In the genomic region with DNA sequence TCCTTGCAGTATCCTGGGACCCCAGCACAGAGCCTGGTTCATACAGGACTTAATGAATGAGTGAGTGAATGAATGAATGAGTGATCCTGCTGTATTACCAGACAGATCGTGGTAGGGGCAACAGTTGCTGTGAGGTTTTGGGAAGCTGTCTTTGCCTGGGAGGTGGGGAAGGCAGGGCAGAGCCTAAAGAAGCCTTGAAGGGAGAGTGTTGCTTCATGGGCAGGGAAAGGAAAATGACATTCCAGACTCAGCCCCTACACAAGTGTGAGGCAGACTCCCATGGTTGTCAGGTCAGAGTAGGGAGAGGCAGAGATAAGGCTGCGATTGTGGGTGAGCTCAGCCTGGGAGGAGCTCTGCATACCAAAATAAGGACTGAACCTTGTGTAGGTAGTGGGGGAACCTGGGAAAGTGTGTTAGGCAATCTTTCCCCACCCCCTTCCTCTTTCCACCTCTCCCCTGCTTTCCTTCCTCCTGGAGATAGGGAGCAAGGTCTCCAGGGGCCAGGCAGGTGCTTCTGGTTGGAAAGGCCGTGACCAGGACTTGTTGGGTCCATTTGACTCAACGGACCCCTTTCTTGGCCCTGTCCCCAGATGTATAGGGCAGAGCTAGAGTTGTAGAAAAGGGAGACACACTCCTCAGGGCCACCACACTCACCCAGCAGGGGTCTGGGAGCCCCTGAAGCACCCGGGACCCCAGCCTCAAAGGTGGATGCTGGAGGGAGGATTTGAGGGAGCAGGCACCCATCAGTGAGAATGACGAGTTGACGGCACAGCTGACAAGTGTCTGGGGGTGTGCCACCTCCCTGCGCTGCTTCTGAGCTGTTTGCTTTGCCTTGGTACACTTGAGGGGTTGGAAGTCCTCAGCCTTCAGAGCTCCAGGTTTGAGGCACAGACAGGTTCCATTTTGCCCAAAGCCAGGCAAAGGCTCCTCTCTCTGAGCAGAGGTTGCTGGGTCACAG, we compare ENCODE assay signal across 11 cellular contexts. TPM values are rescaled to one million over a fixed set of nuclear protein-coding genes. Genes with fewer than 3 reads are reported as not detected.
DNase-seq lines count a peak whose midpoint lies in the region; ATAC-seq, FAIRE-seq and TF ChIP-seq lines count a peak whose summit lies in the region.
"Had no signal": no experiment of that assay in that cellular context is flagged by ENCODE, and none has a peak within 500 bp of the region (broad histone marks: within the 10 kb centered on the region; RNA-seq: fewer than 3 reads in every experiment).

No MANE protein-coding gene starts in this region.

- no peak overlapping the region for H3K4ac ChIP-seq in H1 (replicated peaks; ENCODE audit: insufficient read length, low read depth, low read length)

- POLR2A ChIA-PET in H1 (lab: Charles Lee; ENCODE audit: partially characterized antibody): interaction anchor here (0.6 to 7.5 kb wide), 6 partner anchors 19 to 100 kb away, joined by 3 to 72 read pairs (median 3); partner anchors contain the start of gene TOB1

- no peak overlapping the region for H2AK5ac ChIP-seq in H1 (ENCODE audit: low read depth, low read length)

- H3K56ac ChIP-seq in H1 (replicated peaks; ENCODE audit: insufficient read length, low read depth, low read length): no peak overlapping the region

- 0 out of 2 replicates have a peak overlapping the region, but pooled peaks have one; percentile 33 for H2AFZ ChIP-seq in H1 (ENCODE audit: low read length)

- FAIRE-seq in H1 (lab: Jason Lieb, UNC): no peak

- 86% methylated on average over 8 of the region's 8 CpGs; no CpG with 5 or more reads in 1 of the 2 experiments for WGBS in H1 (ENCODE audit: extremely low coverage in 1 of 2, insufficient coverage in 1 of 2, insufficient read length in 1 of 2, insufficient replicate concordance in 2 of 2, low coverage in 1 of 2, low lambda C conversion rate in 2 of 2, missing lambda C conversion rate in 1 of 2), 2 experiments

- H3K9me3 ChIP-seq in right atrium auricular region: peaks cover 0 to 5% of the 10 kb centered on the region in 2 donors
- peaks cover 0 to 3% of the 10 kb centered on the region in 2 experiments; a peak in 2 of 4 replicates for H3K9me3 ChIP-seq in H1 (ENCODE audit: insufficient read depth in 2 of 2, low read depth in 1 of 2, low read length in 1 of 2)
- H3K9me3 ChIP-seq in mucosa of descending colon: no peaks in the 10 kb centered on the region

- no peaks in the 10 kb centered on the region for H3K27me3 ChIP-seq in right atrium auricular region
- no peaks in the 10 kb centered on the region for H3K27me3 ChIP-seq in H1 (replicated peaks in 1 of 4; ENCODE audit: control insufficient read depth in 3 of 4, extremely low read depth in 1 of 4, insufficient read depth in 3 of 4, low read length in 3 of 4)

- no peak overlapping the region for H3K23ac ChIP-seq in H1 (ENCODE audit: insufficient read length)

- H3K4me3 ChIP-seq in right atrium auricular region (no peak overlapping the region), H1 (ENCODE audit: extremely low read depth in 1 of 4, insufficient read depth in 2 of 4, low read depth in 3 of 4, low read length in 4 of 4) (no peak overlapping the region), mucosa of descending colon (no peak overlapping the region)

- H2BK15ac ChIP-seq in H1 (ENCODE audit: low read length): no peak overlapping the region

- no peak overlapping the region for H2BK5ac ChIP-seq in H1 (ENCODE audit: low read depth, low read length)

- no peaks in the 10 kb centered on the region for H3K36me3 ChIP-seq in right atrium auricular region
- no peaks in the 10 kb centered on the region for H3K36me3 ChIP-seq in H1 (ENCODE audit: control insufficient read depth in 2 of 4, insufficient read depth in 4 of 4, low read length in 3 of 4)
- H3K36me3 ChIP-seq in mucosa of descending colon (ENCODE audit: low read depth): no peaks in the 10 kb centered on the region

- intact Hi-C loops in Right ventricle myocardium superior (cut with DNase I) (no loop called here), mucosa of descending colon (cut with DNase I, micrococcal nuclease) (no loop called here)

- H3K27ac ChIP-seq in right atrium auricular region (no peak overlapping the region), H1 (ENCODE audit: low read depth, low read length) (no peak overlapping the region)

- H2BK20ac ChIP-seq in H1 (ENCODE audit: low read length): no peak overlapping the region

- H4K20me1 ChIP-seq in H1 (replicated peaks in 1 of 2; ENCODE audit: control insufficient read depth in 1 of 2, insufficient read depth in 2 of 2, low read length in 2 of 2): no peaks in the 10 kb centered on the region

- no peak overlapping the region for H3K4me2 ChIP-seq in H1 (ENCODE audit: insufficient read depth in 1 of 2, low read depth in 2 of 2, low read length in 2 of 2)

- peaks cover 19% of the 10 kb centered on the region for H3K4me1 Mint-ChIP-seq in activated naive CD8-positive, alpha-beta T cell treated with anti-CD3 and anti-CD28 coated beads, Interleukin-2, amount 50 U/mL, for 24 hours

- H2BK12ac ChIP-seq in H1 (ENCODE audit: low read depth, low read length): no peak overlapping the region; the same call in 1 of the 2 replicates

- DNase-seq in Right ventricle myocardium superior (no peak), right atrium auricular region (ENCODE audit: low spot score) (no peak), H1 (ENCODE audit: low read depth in 1 of 2, low spot score in 2 of 2) (no peak), mucosa of descending colon (peak in 2 of 3 donors; percentile 60 to 61), D341Med (ENCODE audit: low spot score) (no peak)
- no peak for DNase-seq in activated T-cell treated with anti-CD3 and anti-CD28 coated beads, Interleukin-2, amount 50 U/mL, for 1 hour
- DNase-seq in activated naive CD8-positive, alpha-beta T cell treated with anti-CD3 and anti-CD28 coated beads, Interleukin-2, amount 50 U/mL, for 24 hours: no peak
- DNase-seq: activated T-cell treated with anti-CD3 and anti-CD28 coated beads, Interleukin-2, amount 50 U/mL, for 72 hours had no signal

- CTCF ChIA-PET in H1 (lab: Charles Lee; ENCODE audit: partially characterized antibody): interaction anchor here (0.6 to 2.4 kb wide), 12 partner anchors 11 to 387 kb away, joined by 3 to 11 read pairs (median 3); partner anchors contain the start of gene TOB1

- H2BK120ac ChIP-seq in H1 (replicated peaks; ENCODE audit: low read depth, low read length): no peak overlapping the region

- H3K9ac ChIP-seq in H1 (replicated peaks in 1 of 4; ENCODE audit: extremely low read depth in 1 of 4, low read depth in 3 of 4, low read length in 3 of 4): no peak overlapping the region

- TF ChIP-seq POLR2A in H1 (IDR thresholded peaks at IDR 0.05; ENCODE audit: control extremely low read depth in 1 of 2, low read depth in 2 of 2, low read length in 2 of 2): no peak

- no peaks in the 10 kb centered on the region for H3K79me1 ChIP-seq in H1 (ENCODE audit: low read depth, low read length)

- no peaks in the 10 kb centered on the region for H3K9me3 Mint-ChIP-seq in activated naive CD8-positive, alpha-beta T cell treated with anti-CD3 and anti-CD28 coated beads, Interleukin-2, amount 50 U/mL, for 24 hours
- H3K9me3 Mint-ChIP-seq: activated T-cell treated with anti-CD3 and anti-CD28 coated beads, Interleukin-2, amount 50 U/mL, for 72 hours; IgD-negative memory B cell had no signal

- H4K5ac ChIP-seq in H1 (ENCODE audit: insufficient read length, low read depth, low read length): no peak overlapping the region

- H4K8ac ChIP-seq in H1 (ENCODE audit: extremely low read depth, insufficient read depth, low read length): peak overlapping the region; percentile 41

- TF ChIP-seq RAD21 in H1 (IDR thresholded peaks at IDR 0.05 in 1 of 2, conservative IDR thresholded peaks at IDR 0.05 in 1 of 2; ENCODE audit: low read depth in 2 of 2, low read length in 2 of 2): no peak

- no peak for TF ChIP-seq EP300 in H1 (IDR thresholded peaks at IDR 0.05; ENCODE audit: borderline replicate concordance in 1 of 2, low read depth in 2 of 2, low read length in 2 of 2)

- H3K4me3 Mint-ChIP-seq in activated naive CD8-positive, alpha-beta T cell treated with anti-CD3 and anti-CD28 coated beads, Interleukin-2, amount 50 U/mL, for 24 hours: no peak overlapping the region
- H3K4me3 Mint-ChIP-seq: activated T-cell treated with anti-CD3 and anti-CD28 coated beads, Interleukin-2, amount 50 U/mL, for 72 hours had no signal

- peak; percentile 59 for ATAC-seq in Right ventricle myocardium superior (ENCODE audit: poor library complexity)
- peak; percentile 96 for ATAC-seq in mucosa of descending colon
- ATAC-seq in GM21576 (IDR thresholded peaks at IDR 0.05; ENCODE audit: unreplicated experiment): no peak
- no peak for ATAC-seq in activated naive CD8-positive, alpha-beta T cell treated with anti-CD3 and anti-CD28 coated beads, Interleukin-2, amount 50 U/mL, for 24 hours
- ATAC-seq: activated T-cell treated with anti-CD3 and anti-CD28 coated beads, Interleukin-2, amount 50 U/mL, for 72 hours had no signal

- no peaks in the 10 kb centered on the region for H3K79me2 ChIP-seq in H1 (ENCODE audit: control insufficient read depth in 1 of 2, insufficient read depth in 2 of 2, low read length in 2 of 2)

- H3K36me3 Mint-ChIP-seq in activated naive CD8-positive, alpha-beta T cell treated with anti-CD3 and anti-CD28 coated beads, Interleukin-2, amount 50 U/mL, for 24 hours (ENCODE audit: low read depth): no peaks in the 10 kb centered on the region

- no peaks in the 10 kb centered on the region for H3K4me1 ChIP-seq in right atrium auricular region
- H3K4me1 ChIP-seq in H1 (replicated peaks in 1 of 4; ENCODE audit: control insufficient read depth in 3 of 4, insufficient read depth in 4 of 4, low read length in 3 of 4): peaks cover 1 to 9% (median 2%) of the 10 kb centered on the region in 4 experiments
- peaks cover 24% of the 10 kb centered on the region for H3K4me1 ChIP-seq in mucosa of descending colon (ENCODE audit: low read depth)

- H3K23me2 ChIP-seq in H1 (ENCODE audit: low read depth, low read length): no peaks in the 10 kb centered on the region

- H3K27ac Mint-ChIP-seq in activated naive CD8-positive, alpha-beta T cell treated with anti-CD3 and anti-CD28 coated beads, Interleukin-2, amount 50 U/mL, for 24 hours: no peak overlapping the region
- H3K27ac Mint-ChIP-seq: activated T-cell treated with anti-CD3 and anti-CD28 coated beads, Interleukin-2, amount 50 U/mL, for 72 hours had no signal

- no peak overlapping the region for H4K91ac ChIP-seq in H1 (replicated peaks; ENCODE audit: insufficient read length, low read length)

- H3K14ac ChIP-seq in H1 (ENCODE audit: insufficient read length): no peak overlapping the region

- no peaks in the 10 kb centered on the region for H3K27me3 Mint-ChIP-seq in activated naive CD8-positive, alpha-beta T cell treated with anti-CD3 and anti-CD28 coated beads, Interleukin-2, amount 50 U/mL, for 24 hours
- H3K27me3 Mint-ChIP-seq: IgD-negative memory B cell had no signal

- TF ChIP-seq CTCF in right atrium auricular region (IDR thresholded peaks at IDR 0.05) (no peak), H1 (IDR thresholded peaks at IDR 0.05; ENCODE audit: control extremely low read depth in 1 of 3, insufficient read depth in 1 of 3, low read depth in 1 of 3, low read length in 3 of 3) (no peak), mucosa of descending colon (IDR thresholded peaks at IDR 0.05) (no peak)

- no peak overlapping the region for H3K18ac ChIP-seq in H1 (ENCODE audit: extremely low read depth, low read length)

RNA-seq across cellular contexts. Expression of gene TOB1, which starts 18.5 kb away (rescaled TPM):
- total RNA-seq in Right ventricle myocardium superior (83.8 TPM), right atrium auricular region (10 to 100 TPM; 29.0 to 31.0 TPM), mucosa of descending colon (100 to 1,000 TPM; 120 to 156 (median 128) TPM)
- total RNA-seq in H1 (2021; fragmentation: NEBNext Ultra II Directional; extraction: Animal tissue kit (Norgen Biotek cat#: 25700)): 20.8 and 26.7 TPM in 2 replicates
- polyA plus RNA-seq in H1 (2011; rRNA removed): 9.7 and 14.4 TPM in 2 replicates
- 12.0 TPM for polyA plus RNA-seq in H1 (2011; cell fraction: cytosol; rRNA removed)
- 17.7 TPM for polyA plus RNA-seq in H1 (2011; cell fraction: nucleus; rRNA removed)
- 24.8 to 32.2 TPM (median 27.7 TPM) in 4 replicates for polyA plus RNA-seq in H1 (2012, experiment 1 of 2)
- 5.9 TPM for polyA plus RNA-seq in H1 (2012, experiment 2 of 2)
- 21.6 TPM for polyA plus RNA-seq in H1 (2013, experiment 1 of 2)
- polyA plus RNA-seq in H1 (2013, experiment 2 of 2): 22.3 TPM
- polyA minus RNA-seq in H1 (2011; rRNA and poly(A)+ RNA removed): 22.6 and 27.7 TPM in 2 replicates
- 22.5 TPM for polyA minus RNA-seq in H1 (2011; cell fraction: cytosol; rRNA and poly(A)+ RNA removed)
- 52.2 TPM for polyA minus RNA-seq in H1 (2011; cell fraction: nucleus; rRNA and poly(A)+ RNA removed)

RNA-seq across cellular contexts. Expression of gene WFIKKN2, which starts 49.2 kb away (rescaled TPM):
- total RNA-seq in Right ventricle myocardium superior: 0.51 TPM
- total RNA-seq in right atrium auricular region: under 1 TPM; 0.26 to 0.31 TPM
- total RNA-seq in H1 (2021; fragmentation: NEBNext Ultra II Directional; extraction: Animal tissue kit (Norgen Biotek cat#: 25700)): 0.07 TPM in 1 of 2 replicates, not detected in the other
- 0.30 and 0.33 TPM in 2 replicates for polyA plus RNA-seq in H1 (2011; rRNA removed)
- 0.30 TPM for polyA plus RNA-seq in H1 (2011; cell fraction: cytosol; rRNA removed)
- polyA plus RNA-seq in H1 (2011; cell fraction: nucleus; rRNA removed): 0.29 TPM
- 0.10 to 0.39 TPM (median 0.29 TPM) in 4 replicates for polyA plus RNA-seq in H1 (2012, experiment 1 of 2)
- 0.22 TPM for polyA plus RNA-seq in H1 (2012, experiment 2 of 2)
- 0.10 TPM for polyA plus RNA-seq in H1 (2013, experiment 1 of 2)
- polyA plus RNA-seq in H1 (2013, experiment 2 of 2): 0.06 TPM
- polyA minus RNA-seq in H1 (2011; rRNA and poly(A)+ RNA removed): 0.19 and 0.39 TPM in 2 replicates
- 0.29 TPM for polyA minus RNA-seq in H1 (2011; cell fraction: cytosol; rRNA and poly(A)+ RNA removed)
- polyA minus RNA-seq in H1 (2011; cell fraction: nucleus; rRNA and poly(A)+ RNA removed): not detected
- under 1 TPM; 0.07 to 0.76 (median 0.17) TPM for total RNA-seq in mucosa of descending colon
- total RNA-seq: activated T-cell treated with anti-CD3 and anti-CD28 coated beads, Interleukin-2, amount 50 U/mL, for 72 hours; T-helper 2 cell treated with Interferon-gamma antibody and Interleukin-4, amounts not matched to agents 100 ng/mL and 5 ng/mL, for 36 hours had no signal
- polyA plus RNA-seq: IgD-negative memory B cell had no signal

Comparison
In these comparisons a context has a peak if more than half of its experiments do, and no peak if none do; other contexts are left out.
1. ATAC-seq: peak in Right ventricle myocardium superior (single experiment) and mucosa of descending colon (single experiment); none in GM21576 (single experiment) and activated naive CD8-positive, alpha-beta T cell treated with anti-CD3 and anti-CD28 coated beads, Interleukin-2, amount 50 U/mL, for 24 hours (single experiment).
2. DNase-seq: peak in mucosa of descending colon (2 of 3); none in Right ventricle myocardium superior (single experiment), right atrium auricular region (single experiment), H1 (0 of 2), D341Med (single experiment), activated T-cell treated with anti-CD3 and anti-CD28 coated beads, Interleukin-2, amount 50 U/mL, for 1 hour (single experiment) and activated naive CD8-positive, alpha-beta T cell treated with anti-CD3 and anti-CD28 coated beads, Interleukin-2, amount 50 U/mL, for 24 hours (single experiment).